Comparison of ENCODE assay signal across 22 cellular contexts in the genomic region with DNA sequence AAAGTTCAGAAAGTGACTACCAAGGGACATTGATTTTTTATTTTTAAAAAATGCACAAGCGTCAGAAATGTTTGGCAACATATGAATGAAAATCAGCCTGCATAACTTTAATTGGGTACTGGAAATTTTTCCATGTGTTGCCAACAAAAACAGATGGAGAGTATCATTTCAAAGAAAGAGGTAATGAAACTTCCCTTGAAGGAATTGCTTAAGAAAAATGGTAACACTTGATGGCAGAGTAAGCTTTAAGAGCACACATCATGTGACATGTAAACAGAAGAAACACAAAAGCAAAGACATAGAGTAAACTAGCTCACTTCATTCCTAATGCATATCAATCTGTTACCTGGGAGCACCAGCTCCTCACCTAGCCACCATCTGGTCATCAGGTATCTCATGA. TPM values are rescaled to one million over a fixed set of nuclear protein-coding genes. Genes with fewer than 3 reads are reported as not detected.
"Had no signal": no experiment of that assay in that cellular context is flagged by ENCODE, and none has a peak within 500 bp of the region (broad histone marks: within the 10 kb centered on the region; RNA-seq: fewer than 3 reads in every experiment).

No MANE protein-coding gene starts in this region.

- H3K4me1 ChIP-seq: vagina had no signal

- ATAC-seq: activated naive CD8-positive, alpha-beta T cell treated with anti-CD3 and anti-CD28 coated beads, Interleukin-2, amount 50 U/mL, for 24 hours; activated T-helper 17 cell treated with anti-CD3 and anti-CD28 coated beads, Interleukin-2, amount 50 U/mL, for 72 hours; esophagus mucosa had no signal

- DNase-seq: activated CD4-positive, alpha-beta T cell treated with anti-CD3 and anti-CD28 coated beads, Interleukin-2, amount 50 U/mL, for 48 hours; activated CD4-positive, CD25-positive, alpha-beta regulatory T cell treated with anti-CD3 and anti-CD28 coated beads, Interleukin-2, amount 50 U/mL, for 72 hours; activated naive CD4-positive, alpha-beta T cell treated with Interleukin-2 at 50 U/mL for 16 hours; activated naive CD8-positive, alpha-beta T cell treated with anti-CD3 and anti-CD28 coated beads, Interleukin-2, amount 50 U/mL, for 24 hours; foreskin melanocyte; head of caudate nucleus; immature natural killer cell; mesendoderm; occipital lobe; stimulated activated CD4-positive, alpha-beta T cell treated with anti-CD3 and anti-CD28 coated beads, Interleukin-4, amount 100 ng/mL, for 4 hours; stimulated activated CD8-positive, alpha-beta memory T cell treated with anti-CD3 and anti-CD28 coated beads, Interleukin-4, amount 100 ng/mL, for 48 hours; stimulated activated naive CD4-positive, alpha-beta T cell treated with Interleukin-2 at 50 U/mL for 16 hours; substantia nigra; T1000; transverse colon had no signal

- H3K4me3 ChIP-seq: smooth muscle cell, transverse colon, vagina had no signal

- H3K9me3 Mint-ChIP-seq: activated naive CD8-positive, alpha-beta T cell treated with anti-CD3 and anti-CD28 coated beads, Interleukin-2, amount 50 U/mL, for 24 hours; activated T-helper 17 cell treated with anti-CD3 and anti-CD28 coated beads, Interleukin-2, amount 50 U/mL, for 72 hours; nephron had no signal

- H3K36me3 ChIP-seq: transverse colon, vagina had no signal

- H3K27ac ChIP-seq: transverse colon, vagina had no signal

- H3K27ac Mint-ChIP-seq: activated naive CD8-positive, alpha-beta T cell treated with anti-CD3 and anti-CD28 coated beads, Interleukin-2, amount 50 U/mL, for 24 hours; activated T-helper 17 cell treated with anti-CD3 and anti-CD28 coated beads, Interleukin-2, amount 50 U/mL, for 72 hours; immature natural killer cell; nephron had no signal

- H3K9me3 ChIP-seq: transverse colon, vagina had no signal

- H3K27me3 ChIP-seq: transverse colon, vagina had no signal

- H3K36me3 Mint-ChIP-seq: immature natural killer cell had no signal

RNA-seq across cellular contexts. Expression of gene OR2K2, which starts 47.1 kb away (rescaled TPM):
- total RNA-seq: activated T-helper 17 cell treated with anti-CD3 and anti-CD28 coated beads, Interleukin-2, amount 50 U/mL, for 72 hours; astrocyte; esophagus mucosa; occipital lobe; posterior vena cava; transverse colon had no signal
- polyA plus RNA-seq: immature natural killer cell, smooth muscle cell had no signal
